ENCODE assay signal across 27 cellular contexts in genomic region chr7:43575506-43575905, GRCh38.
"Had no signal": no experiment of that assay in that cellular context is flagged by ENCODE, and none has a peak within 500 bp of the region (broad histone marks: within the 10 kb centered on the region; RNA-seq: fewer than 3 reads in every experiment).

No MANE protein-coding gene starts in this region.

- H3K27me3 ChIP-seq: ovary, testis, thyroid gland, transverse colon, upper lobe of left lung had no signal

- H3K9me3 ChIP-seq: left ventricle myocardium inferior, mucosa of descending colon, ovary, prostate gland, stomach, testis, thyroid gland, transverse colon, upper lobe of left lung had no signal

- ATAC-seq: mucosa of descending colon; naive thymus-derived CD4-positive, alpha-beta T cell; natural killer cell treated with Interleukin-12 subunit alpha and Interleukin-12 subunit beta and Interleukin-15 and Interleukin-18, amount 100 ng/mL, for 72 hours; right cardiac atrium; sciatic nerve; stimulated activated naive B cell treated with anti-CD40 and anti-IgM and Interleukin-4, amounts not matched to agents 10 μg/mL and 1 μg/mL and 100 μg/mL, for 72 hours; stimulated activated naive CD8-positive, alpha-beta T cell treated with anti-CD3 and anti-CD28 coated beads, Interleukin-15, Interleukin-2, amounts not matched to agents 100 U/mL and 50 U/mL, for 24 hours had no signal

- DNase-seq: hypothalamus; immature natural killer cell; left ventricle myocardium inferior; midbrain; mucosa of descending colon; naive thymus-derived CD4-positive, alpha-beta T cell; ovary; posterior cingulate gyrus; retina; right cardiac atrium; stimulated activated CD4-positive, alpha-beta T cell treated with anti-CD3 and anti-CD28 coated beads, Interleukin-12 subunit alpha, Interleukin-12 subunit beta, amount 100 ng/mL, for 4 hours; stimulated activated CD4-positive, alpha-beta T cell treated with anti-CD3 and anti-CD28 coated beads, Interleukin-15, amount 100 ng/mL, for 24 hours; stimulated activated CD4-positive, alpha-beta T cell treated with anti-CD3 and anti-CD28 coated beads, Interleukin-2, amount 100 ng/mL, for 24 hours; stimulated activated CD4-positive, alpha-beta T cell treated with anti-CD3 and anti-CD28 coated beads, Interleukin-4, amount 100 ng/mL, for 1 hour; stimulated activated naive B cell treated with anti-CD40 and anti-IgM and Interleukin-4, amounts not matched to agents 10 μg/mL and 1 μg/mL and 100 μg/mL, for 72 hours; stimulated activated naive CD8-positive, alpha-beta T cell treated with anti-CD3 and anti-CD28 coated beads, Interleukin-15, Interleukin-2, amounts not matched to agents 100 U/mL and 50 U/mL, for 24 hours; stomach; testis; thyroid gland; transverse colon; upper lobe of left lung had no signal

- H3K27ac ChIP-seq: left ventricle myocardium inferior, ovary, prostate gland, skin epidermis, stomach, testis, thyroid gland, transverse colon, upper lobe of left lung had no signal

- H3K36me3 ChIP-seq: left ventricle myocardium inferior, ovary, prostate gland, stomach, thyroid gland, transverse colon, upper lobe of left lung had no signal

- H3K4me3 ChIP-seq: left ventricle myocardium inferior, lung, mucosa of descending colon, ovary, prostate gland, skin epidermis, stomach, testis, thyroid gland, transverse colon, upper lobe of left lung had no signal

- FAIRE-seq: islet of Langerhans had no signal

- H3K4me1 ChIP-seq: left ventricle myocardium inferior, prostate gland, stomach, testis, thyroid gland, transverse colon, upper lobe of left lung had no signal
